In genomic region chr2:120709608-120710041, GRCh38 we compare ENCODE assay signal across 19 cellular contexts. TPM values are rescaled to one million over a fixed set of nuclear protein-coding genes. Genes with fewer than 3 reads are reported as not detected.
DNase-seq lines count a peak whose midpoint lies in the region; ATAC-seq and TF ChIP-seq lines count a peak whose summit lies in the region.
"Had no signal": no experiment of that assay in that cellular context is flagged by ENCODE, and none has a peak within 500 bp of the region (broad histone marks: within the 10 kb centered on the region; RNA-seq: fewer than 3 reads in every experiment).

No MANE protein-coding gene starts in this region.

- peaks cover 29% of the 10 kb centered on the region for H3K4me1 Mint-ChIP-seq in glutamatergic neuron (ENCODE audit: low read depth, unreplicated experiment)

- no peak for TF ChIP-seq CTCF in glutamatergic neuron (IDR thresholded peaks at IDR 0.05; ENCODE audit: partially characterized antibody, unreplicated experiment)

- peaks cover 1% of the 10 kb centered on the region for H3K9me3 Mint-ChIP-seq in glutamatergic neuron (ENCODE audit: unreplicated experiment)
- H3K9me3 Mint-ChIP-seq: activated naive CD4-positive, alpha-beta T cell treated with anti-CD3 and anti-CD28 coated beads for 36 hours had no signal

- H3K27ac Mint-ChIP-seq in glutamatergic neuron (ENCODE audit: unreplicated experiment), result peak overlapping the region; percentile 85
- H3K27ac Mint-ChIP-seq: activated CD8-positive, alpha-beta T cell treated with anti-CD3 and anti-CD28 coated beads, Interleukin-2, amount 10 ng/mL, durations not matched to agents 7 days and 5 days; activated naive CD4-positive, alpha-beta T cell treated with anti-CD3 and anti-CD28 coated beads for 36 hours had no signal

- H3K4me3 Mint-ChIP-seq in glutamatergic neuron (ENCODE audit: unreplicated experiment), result peak overlapping the region; percentile 27
- H3K4me3 Mint-ChIP-seq: activated CD8-positive, alpha-beta T cell treated with anti-CD3 and anti-CD28 coated beads, Interleukin-2, amount 10 ng/mL, durations not matched to agents 7 days and 5 days; activated naive CD4-positive, alpha-beta T cell treated with anti-CD3 and anti-CD28 coated beads for 36 hours had no signal

- H3K36me3 Mint-ChIP-seq in glutamatergic neuron (ENCODE audit: unreplicated experiment), result peaks cover 4% of the 10 kb centered on the region

- peaks cover 6% of the 10 kb centered on the region for H3K27me3 Mint-ChIP-seq in glutamatergic neuron (ENCODE audit: unreplicated experiment)

- DNase-seq in NCI-H748 (lab: John Stamatoyannopoulos, UW; ENCODE audit: unreplicated experiment) (peak; percentile 3), NCI-H748 treated with DMSO at 0.1 percent for 48 hours (lab: John Stamatoyannopoulos, UW) (no peak), NCI-H69 (lab: John Stamatoyannopoulos, UW) (peak; percentile 63), glutamatergic neuron (no peak), posterior vena cava (ENCODE audit: low spot score) (peak; percentile 19), NCI-H2196 treated with DMSO at 0.1 percent for 48 hours (lab: John Stamatoyannopoulos, UW; ENCODE audit: unreplicated experiment) (no peak)
- DNase-seq: activated CD4-positive, CD25-positive, alpha-beta regulatory T cell; activated CD8-positive, alpha-beta T cell treated with anti-CD3 and anti-CD28 coated beads, Interleukin-2, amount 10 ng/mL, durations not matched to agents 7 days and 5 days; activated naive CD4-positive, alpha-beta T cell treated with anti-CD3 and anti-CD28 coated beads for 36 hours; dermis blood vessel endothelial cell; DMS79; NCI-H1048; Peyer's patch; stimulated activated CD4-positive, alpha-beta T cell treated with anti-CD3 and anti-CD28 coated beads, Interleukin-15, amount 100 ng/mL, for 24 hours; stimulated activated CD8-positive, alpha-beta memory T cell treated with anti-CD3 and anti-CD28 coated beads, Interleukin-4, amount 100 ng/mL, for 48 hours; upper lobe of left lung had no signal

- no peak for ATAC-seq in HG03378 (IDR thresholded peaks at IDR 0.05; ENCODE audit: unreplicated experiment)
- no peak for ATAC-seq in GM21390 (IDR thresholded peaks at IDR 0.05; ENCODE audit: unreplicated experiment)
- ATAC-seq: activated CD8-positive, alpha-beta T cell treated with anti-CD3 and anti-CD28 coated beads, Interleukin-2, amount 10 ng/mL, durations not matched to agents 7 days and 5 days; GM12878 had no signal

- intact Hi-C loops in posterior vena cava (cut with DNase I), result loop anchor here in 1 of 2 donors (5.0 kb wide), 1 partner anchor 358 kb away; no protein-coding TSS in a partner anchor

RNA-seq across cellular contexts. Expression of gene GLI2, which starts 26.0 kb away (rescaled TPM):
- total RNA-seq in glutamatergic neuron (ENCODE audit: unreplicated experiment) (3.9 TPM), posterior vena cava (10 to 100 TPM; 13.0 to 21.1 TPM)
- total RNA-seq: activated naive CD4-positive, alpha-beta T cell treated with anti-CD3 and anti-CD28 coated beads for 36 hours; GM12878 had no signal

Comparison
In these comparisons a context has a peak if more than half of its experiments do, and no peak if none do; other contexts are left out.
1. DNase-seq: peak in NCI-H748 (single experiment), NCI-H69 (single experiment) and posterior vena cava (single experiment); none in NCI-H748 treated with DMSO at 0.1 percent for 48 hours (single experiment), glutamatergic neuron (single experiment) and NCI-H2196 treated with DMSO at 0.1 percent for 48 hours (single experiment).